ENCODE assay signal across 1 cellular context in genomic region chr12:46360908-46361666, GRCh38.
A peak's percentile ranks its signal among the peaks of the same experiment; 100 is the strongest.
TF ChIP-seq lines count a peak whose summit lies in the region.

No MANE protein-coding gene starts in this region.

TF ChIP-seq in K562, 482 proteins besides CTCF, POLR2A, EP300 and RAD21:
- no peak for TF ChIP-seq ATF7 (IDR thresholded peaks at IDR 0.05)
- TF ChIP-seq ZNF407 (IDR thresholded peaks at IDR 0.05; ENCODE audit: low read depth), result no peak
- no peak for TF ChIP-seq ELK1 (CRISPR knock-in tag; IDR thresholded peaks at IDR 0.05)
- no peak for TF ChIP-seq BRD4 (IDR thresholded peaks at IDR 0.05)
- peak; percentile 36; the same call in 1 of the 2 replicates for TF ChIP-seq POLR2G (IDR thresholded peaks at IDR 0.05; ENCODE audit: low read depth, low read length)
- peak; percentile 64 for TF ChIP-seq RBFOX2 (IDR thresholded peaks at IDR 0.05; ENCODE audit: low read depth, low read length)
- TF ChIP-seq ELF4 (CRISPR knock-in tag; IDR thresholded peaks at IDR 0.05), result no peak
- TF ChIP-seq KHSRP (IDR thresholded peaks at IDR 0.05), result peak; percentile 12; the same call in 1 of the 2 replicates
- 0 out of 2 replicates have a peak, but pooled peaks have one; percentile 29 for TF ChIP-seq ZFP1 (CRISPR knock-in tag; IDR thresholded peaks at IDR 0.05)
TF ChIP-seq in K562: peak in this region for 4.
